Comparison of ENCODE assay signal across 1 cellular context in the genomic region with DNA sequence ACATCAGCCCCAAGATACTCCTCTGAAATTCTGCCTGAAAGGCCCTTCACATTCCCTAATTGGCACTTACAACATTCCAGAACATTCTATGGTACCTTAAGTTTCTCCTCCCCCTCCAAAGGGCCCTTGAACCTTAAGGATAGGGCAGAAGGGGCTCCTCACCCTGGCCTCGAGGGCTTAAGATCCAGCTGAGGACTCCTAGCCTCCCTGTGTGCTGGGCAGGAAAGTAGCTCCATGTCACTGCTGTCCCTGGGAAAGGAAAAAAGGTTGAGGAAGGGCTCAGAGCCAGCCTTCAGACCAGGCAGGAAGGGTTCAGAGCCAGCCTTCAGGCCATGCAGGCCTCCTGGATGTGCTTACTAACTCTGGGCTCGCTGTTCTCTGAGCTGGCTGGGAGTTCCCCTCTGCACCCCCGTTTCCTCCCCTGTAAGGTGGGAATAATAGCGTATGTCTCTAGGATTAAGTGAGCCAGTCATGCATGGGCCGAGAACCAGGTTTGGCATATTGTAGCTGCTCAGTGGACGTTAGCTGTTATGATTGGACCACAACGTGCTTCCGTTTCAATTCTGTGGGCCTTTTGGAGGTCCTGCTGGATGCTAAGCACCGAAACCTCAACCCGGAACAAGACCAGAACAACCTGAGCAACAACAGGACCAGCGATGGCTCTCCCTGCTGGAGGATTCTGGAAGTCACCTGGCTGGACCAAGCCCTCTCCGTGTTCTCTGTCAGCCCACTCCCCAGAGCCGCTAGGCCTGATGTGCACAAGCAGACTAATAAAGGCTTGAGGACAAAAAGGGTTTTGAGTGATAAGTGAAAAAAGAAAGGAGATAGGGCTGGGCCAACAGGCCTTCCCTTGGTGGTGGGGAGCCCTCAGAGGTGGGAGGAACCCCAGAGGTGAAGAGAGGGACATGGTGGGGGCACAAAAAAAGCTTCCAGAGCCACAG.
TF ChIP-seq lines count a peak whose summit lies in the region.

No MANE protein-coding gene starts in this region.

TF ChIP-seq in K562, 482 proteins besides CTCF, POLR2A, EP300 and RAD21:
- TF ChIP-seq, protein P1, sequence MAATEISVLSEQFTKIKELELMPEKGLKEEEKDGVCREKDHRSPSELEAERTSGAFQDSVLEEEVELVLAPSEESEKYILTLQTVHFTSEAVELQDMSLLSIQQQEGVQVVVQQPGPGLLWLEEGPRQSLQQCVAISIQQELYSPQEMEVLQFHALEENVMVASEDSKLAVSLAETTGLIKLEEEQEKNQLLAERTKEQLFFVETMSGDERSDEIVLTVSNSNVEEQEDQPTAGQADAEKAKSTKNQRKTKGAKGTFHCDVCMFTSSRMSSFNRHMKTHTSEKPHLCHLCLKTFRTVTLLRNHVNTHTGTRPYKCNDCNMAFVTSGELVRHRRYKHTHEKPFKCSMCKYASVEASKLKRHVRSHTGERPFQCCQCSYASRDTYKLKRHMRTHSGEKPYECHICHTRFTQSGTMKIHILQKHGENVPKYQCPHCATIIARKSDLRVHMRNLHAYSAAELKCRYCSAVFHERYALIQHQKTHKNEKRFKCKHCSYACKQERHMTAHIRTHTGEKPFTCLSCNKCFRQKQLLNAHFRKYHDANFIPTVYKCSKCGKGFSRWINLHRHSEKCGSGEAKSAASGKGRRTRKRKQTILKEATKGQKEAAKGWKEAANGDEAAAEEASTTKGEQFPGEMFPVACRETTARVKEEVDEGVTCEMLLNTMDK (IDR thresholded peaks at IDR 0.05; ENCODE audit: borderline replicate concordance, insufficient read depth, low read depth, low read length, poor library complexity, severe bottlenecking), result no peak
- TF ChIP-seq SIRT6 (IDR thresholded peaks at IDR 0.05; ENCODE audit: low read depth, low read length), result no peak
